Comparison of ENCODE assay signal across 9 cellular contexts in genomic region chr17:14337596-14338079, GRCh38. TPM values are rescaled to one million over a fixed set of nuclear protein-coding genes. Genes with fewer than 3 reads are reported as not detected.
DNase-seq lines count a peak whose midpoint lies in the region; ATAC-seq lines count a peak whose summit lies in the region.
"Had no signal": no experiment of that assay in that cellular context is flagged by ENCODE, and none has a peak within 500 bp of the region (broad histone marks: within the 10 kb centered on the region; RNA-seq: fewer than 3 reads in every experiment).

No MANE protein-coding gene starts in this region.

- H3K27ac Mint-ChIP-seq in activated CD4-positive, alpha-beta memory T cell treated with anti-CD3 and anti-CD28 coated beads, Interleukin-2, amount 10 ng/mL, durations not matched to agents 7 days and 5 days, result peak overlapping the region; percentile 17

- DNase-seq in activated CD4-positive, alpha-beta T cell treated with anti-CD3 and anti-CD28 coated beads for 24 hours (ENCODE audit: low read depth in 2 of 2), result peak; percentile 35 to 41
- no peak for DNase-seq in activated CD4-positive, alpha-beta T cell treated with anti-CD3 and anti-CD28 coated beads, Interleukin-2, amount 50 U/mL, for 1 hour
- peak; percentile 20 for DNase-seq in activated CD4-positive, alpha-beta memory T cell treated with anti-CD3 and anti-CD28 coated beads, Interleukin-2, amount 10 ng/mL, durations not matched to agents 7 days and 5 days
- DNase-seq in stimulated activated CD4-positive, alpha-beta T cell treated with anti-CD3 and anti-CD28 coated beads, Interleukin-4, amount 100 ng/mL, for 48 hours (ENCODE audit: low read depth in 2 of 2), result peak; percentile 49 to 55
- no peak for DNase-seq in NCI-H774 (lab: John Stamatoyannopoulos, UW)
- DNase-seq in AG20443 (ENCODE audit: low spot score), result no peak
- DNase-seq: mesenchymal stem cell had no signal

- H3K4me1 Mint-ChIP-seq in activated CD4-positive, alpha-beta memory T cell treated with anti-CD3 and anti-CD28 coated beads, Interleukin-2, amount 10 ng/mL, durations not matched to agents 7 days and 5 days, result peaks cover 70% of the 10 kb centered on the region

- H3K27me3 Mint-ChIP-seq in activated CD4-positive, alpha-beta memory T cell treated with anti-CD3 and anti-CD28 coated beads, Interleukin-2, amount 10 ng/mL, durations not matched to agents 7 days and 5 days, result no peaks in the 10 kb centered on the region

- ATAC-seq in HG02763 (IDR thresholded peaks at IDR 0.05; ENCODE audit: unreplicated experiment), result peak; percentile 48
- ATAC-seq in GM21786 (IDR thresholded peaks at IDR 0.05; ENCODE audit: unreplicated experiment), result no peak

- H3K36me3 Mint-ChIP-seq in activated CD4-positive, alpha-beta memory T cell treated with anti-CD3 and anti-CD28 coated beads, Interleukin-2, amount 10 ng/mL, durations not matched to agents 7 days and 5 days (ENCODE audit: low read depth), result peaks cover 15% of the 10 kb centered on the region

- H3K9me3 Mint-ChIP-seq in activated CD4-positive, alpha-beta memory T cell treated with anti-CD3 and anti-CD28 coated beads, Interleukin-2, amount 10 ng/mL, durations not matched to agents 7 days and 5 days, result no peaks in the 10 kb centered on the region

- POLR2A ChIA-PET in activated CD4-positive, alpha-beta memory T cell treated with anti-CD3 and anti-CD28 coated beads, Interleukin-2, amount 10 ng/mL, durations not matched to agents 7 days and 5 days (lab: Charles Lee), result no interaction called here

- H3K4me3 Mint-ChIP-seq in activated CD4-positive, alpha-beta memory T cell treated with anti-CD3 and anti-CD28 coated beads, Interleukin-2, amount 10 ng/mL, durations not matched to agents 7 days and 5 days, result no peak overlapping the region

- CTCF ChIA-PET in activated CD4-positive, alpha-beta memory T cell treated with anti-CD3 and anti-CD28 coated beads, Interleukin-2, amount 10 ng/mL, durations not matched to agents 7 days and 5 days (lab: Charles Lee), result no interaction called here

RNA-seq across cellular contexts. Expression of gene HS3ST3B1, which starts 36.8 kb away (rescaled TPM):
- 10 to 100 TPM; 28.9 to 29.9 TPM for total RNA-seq in activated CD4-positive, alpha-beta memory T cell treated with anti-CD3 and anti-CD28 coated beads, Interleukin-2, amount 10 ng/mL, durations not matched to agents 7 days and 5 days

Comparison
In these comparisons a context has a peak if more than half of its experiments do, and no peak if none do; other contexts are left out.
1. DNase-seq: peak in activated CD4-positive, alpha-beta T cell treated with anti-CD3 and anti-CD28 coated beads for 24 hours (2 of 2), activated CD4-positive, alpha-beta memory T cell treated with anti-CD3 and anti-CD28 coated beads, Interleukin-2, amount 10 ng/mL, durations not matched to agents 7 days and 5 days (single experiment) and stimulated activated CD4-positive, alpha-beta T cell treated with anti-CD3 and anti-CD28 coated beads, Interleukin-4, amount 100 ng/mL, for 48 hours (2 of 2); none in activated CD4-positive, alpha-beta T cell treated with anti-CD3 and anti-CD28 coated beads, Interleukin-2, amount 50 U/mL, for 1 hour (single experiment), NCI-H774 (single experiment) and AG20443 (single experiment).